ENCODE assay signal across 28 cellular contexts in genomic region chr3:43011638-43012037, GRCh38. TPM values are rescaled to one million over a fixed set of nuclear protein-coding genes. Genes with fewer than 3 reads are reported as not detected.
"Had no signal": no experiment of that assay in that cellular context is flagged by ENCODE, and none has a peak within 500 bp of the region (broad histone marks: within the 10 kb centered on the region; RNA-seq: fewer than 3 reads in every experiment).

No MANE protein-coding gene starts in this region.

- DNase-seq: activated CD4-positive, alpha-beta T cell treated with anti-CD3 and anti-CD28 coated beads for 4 hours; activated CD8-positive, alpha-beta memory T cell treated with anti-CD3 and anti-CD28 coated beads, Interleukin-2, amount 50 U/mL, for 4 hours; activated CD8-positive, alpha-beta T cell treated with anti-CD3 and anti-CD28 coated beads for 36 hours; activated effector memory CD4-positive, alpha-beta T cell treated with anti-CD3 and anti-CD28 coated beads, Interleukin-2, amount 50 U/mL, for 16 hours; activated naive CD4-positive, alpha-beta T cell treated with anti-CD3 and anti-CD28 coated beads for 36 hours; activated T-cell treated with anti-CD3 and anti-CD28 coated beads, Interleukin-2, amount 50 U/mL, for 1 hour; adrenal gland; anterior cingulate cortex; caudate nucleus; KG1; NCI-H1092; NCI-H1417; NCI-H1930; NCI-H2107; NCI-H345; NCI-H510A; NCI-H69; NK-92 treated with Interleukin-12 subunit alpha and Interleukin-12 subunit beta, amount 100 ng/mL, for 24 hours; Peyer's patch; Right ventricle myocardium superior; SJCRH30; SK-N-SH; T-helper 1 cell had no signal

- H3K27ac ChIP-seq: adrenal gland, Peyer's patch, RWPE1, SJCRH30, VCaP had no signal

- H3K36me3 ChIP-seq: adrenal gland, Peyer's patch, SJCRH30 had no signal

- H3K27ac Mint-ChIP-seq: activated CD8-positive, alpha-beta T cell treated with anti-CD3 and anti-CD28 coated beads for 36 hours; activated naive CD4-positive, alpha-beta T cell treated with anti-CD3 and anti-CD28 coated beads for 36 hours; activated naive CD8-positive, alpha-beta T cell had no signal

- H3K9me3 ChIP-seq: adrenal gland, SJCRH30, SK-N-SH had no signal

- H3K4me3 ChIP-seq: adrenal gland, Peyer's patch, SJCRH30 had no signal

- H3K27me3 ChIP-seq: adrenal gland, Peyer's patch, SJCRH30 had no signal

- H3K27me3 Mint-ChIP-seq: activated CD8-positive, alpha-beta T cell treated with anti-CD3 and anti-CD28 coated beads for 36 hours; activated naive CD8-positive, alpha-beta T cell had no signal

- H3K4me1 ChIP-seq: adrenal gland, Peyer's patch, SJCRH30 had no signal

- ATAC-seq: activated CD4-positive, CD25-positive, alpha-beta regulatory T cell treated with anti-CD3 and anti-CD28 coated beads, Interleukin-2, amount 50 U/mL, for 24 hours; activated CD8-positive, alpha-beta T cell treated with anti-CD3 and anti-CD28 coated beads for 36 hours had no signal

- H3K4me3 Mint-ChIP-seq: activated CD8-positive, alpha-beta T cell treated with anti-CD3 and anti-CD28 coated beads for 36 hours; activated naive CD4-positive, alpha-beta T cell treated with anti-CD3 and anti-CD28 coated beads for 36 hours; activated naive CD8-positive, alpha-beta T cell had no signal

- H3K36me3 Mint-ChIP-seq: activated naive CD8-positive, alpha-beta T cell had no signal

- H3K9me3 Mint-ChIP-seq: activated naive CD4-positive, alpha-beta T cell treated with anti-CD3 and anti-CD28 coated beads for 36 hours had no signal

RNA-seq across cellular contexts. Expression of gene GASK1A, which starts 32.5 kb away (rescaled TPM):
- total RNA-seq: activated naive CD4-positive, alpha-beta T cell treated with anti-CD3 and anti-CD28 coated beads for 36 hours; MCF 10A; SJCRH30 had no signal
- polyA plus RNA-seq: SK-N-SH had no signal
